ENCODE assay signal across 1 cellular context in the genomic region with DNA sequence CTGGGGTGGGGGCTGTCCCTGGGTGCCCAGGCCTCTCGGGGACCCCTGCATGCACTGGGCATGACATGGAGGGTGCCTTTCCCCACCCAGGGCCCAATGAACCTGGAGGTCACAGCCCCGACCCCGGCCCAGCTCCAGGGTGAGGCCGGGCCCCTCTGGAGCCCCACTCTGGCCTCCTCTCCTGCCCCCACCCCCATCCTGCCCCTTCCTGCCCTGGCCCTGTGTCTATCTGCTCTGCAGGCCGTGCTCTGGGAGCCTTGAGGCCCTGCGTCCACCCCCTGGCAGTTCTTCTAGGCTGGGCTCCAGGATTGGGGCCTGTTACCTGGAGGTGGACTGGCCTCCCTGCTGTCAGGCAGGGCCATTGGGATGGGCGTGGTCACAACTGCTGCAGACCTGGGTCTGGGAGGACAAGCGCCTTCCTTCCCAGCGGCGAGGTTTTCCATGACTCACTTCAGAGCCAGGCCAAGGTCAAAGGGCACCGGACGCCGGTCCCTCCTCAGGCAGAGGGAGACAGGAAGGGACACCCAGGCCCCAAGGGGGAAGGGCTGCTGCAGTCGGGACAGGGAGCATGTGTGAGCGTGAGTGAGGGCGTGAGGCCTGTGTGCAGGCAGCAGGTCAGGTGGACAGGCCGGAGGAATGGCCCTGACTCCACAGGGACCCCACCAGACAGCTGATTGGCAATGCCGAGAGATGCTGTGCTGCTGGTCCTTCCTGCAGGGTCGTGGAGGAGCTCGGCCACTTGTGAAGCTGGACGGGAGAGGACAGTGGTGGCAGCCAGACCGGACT.
A peak's percentile ranks its signal among the peaks of the same experiment; 100 is the strongest.
TF ChIP-seq lines count a peak whose summit lies in the region.

No MANE protein-coding gene starts in this region.

TF ChIP-seq in HepG2, 621 proteins besides CTCF, POLR2A, EP300 and RAD21 (continued from another document and continues in another):
- TF ChIP-seq ZNF781 (CRISPR knock-in tag; IDR thresholded peaks at IDR 0.05; ENCODE audit: borderline replicate concordance, not compliant biosample characterization) (peak; percentile 35), ZNF296 (CRISPR knock-in tag; conservative IDR thresholded peaks at IDR 0.05) (no peak; the same call in 1 of the 2 replicates), TSC22D2 (CRISPR knock-in tag; IDR thresholded peaks at IDR 0.05; ENCODE audit: borderline replicate concordance) (no peak), ZIK1 (CRISPR knock-in tag; IDR thresholded peaks at IDR 0.05; ENCODE audit: borderline replicate concordance, low read depth) (no peak; the same call in 1 of the 2 replicates), ZNF383 (CRISPR knock-in tag; IDR thresholded peaks at IDR 0.05; ENCODE audit: borderline replicate concordance) (no peak), RFX5 (IDR thresholded peaks at IDR 0.05; ENCODE audit: low read depth, low read length) (no peak), TEAD3 (CRISPR knock-in tag; optimal IDR thresholded peaks at IDR 0.05; ENCODE audit: borderline replicate concordance) (peak; percentile 66), ZC3H13 (CRISPR knock-in tag; IDR thresholded peaks at IDR 0.05) (peak; percentile 33; the same call in 1 of the 2 replicates), ZMYM3 (CRISPR knock-in tag; IDR thresholded peaks at IDR 0.05) (0 out of 2 replicates have a peak, but pooled peaks have one; percentile 25), ZNF570 (CRISPR knock-in tag; IDR thresholded peaks at IDR 0.05; ENCODE audit: borderline replicate concordance) (no peak), CENPT (CRISPR knock-in tag; IDR thresholded peaks at IDR 0.05; ENCODE audit: low read depth) (no peak), ERF (CRISPR knock-in tag; IDR thresholded peaks at IDR 0.05) (no peak), ZNF530 (CRISPR knock-in tag; IDR thresholded peaks at IDR 0.05; ENCODE audit: low read depth) (no peak), POLR2AphosphoS2 (IDR thresholded peaks at IDR 0.05; ENCODE audit: low read depth, low read length) (no peak), KLF13 (CRISPR knock-in tag; IDR thresholded peaks at IDR 0.05) (no peak), TAF15 (IDR thresholded peaks at IDR 0.05; ENCODE audit: low read depth, low read length, poor library complexity, severe bottlenecking) (peak; percentile 50), ZNF20 (CRISPR knock-in tag; IDR thresholded peaks at IDR 0.05) (no peak), ZFX (CRISPR knock-in tag; IDR thresholded peaks at IDR 0.05; ENCODE audit: low read depth) (peak; percentile 96), KLF16 (CRISPR knock-in tag; IDR thresholded peaks at IDR 0.05) (no peak; a peak in 1 of 4 replicates), POGZ (CRISPR knock-in tag; IDR thresholded peaks at IDR 0.05) (peak; percentile 62; the same call in 1 of the 2 replicates), ZNF619 (CRISPR knock-in tag; IDR thresholded peaks at IDR 0.05) (no peak), ZNF616 (CRISPR knock-in tag; IDR thresholded peaks at IDR 0.05; ENCODE audit: low read depth) (no peak), ESRRA (CRISPR knock-in tag; IDR thresholded peaks at IDR 0.05; ENCODE audit: low read depth) (peak; percentile 22; the same call in 1 of the 2 replicates)
- TF ChIP-seq, protein P1, sequence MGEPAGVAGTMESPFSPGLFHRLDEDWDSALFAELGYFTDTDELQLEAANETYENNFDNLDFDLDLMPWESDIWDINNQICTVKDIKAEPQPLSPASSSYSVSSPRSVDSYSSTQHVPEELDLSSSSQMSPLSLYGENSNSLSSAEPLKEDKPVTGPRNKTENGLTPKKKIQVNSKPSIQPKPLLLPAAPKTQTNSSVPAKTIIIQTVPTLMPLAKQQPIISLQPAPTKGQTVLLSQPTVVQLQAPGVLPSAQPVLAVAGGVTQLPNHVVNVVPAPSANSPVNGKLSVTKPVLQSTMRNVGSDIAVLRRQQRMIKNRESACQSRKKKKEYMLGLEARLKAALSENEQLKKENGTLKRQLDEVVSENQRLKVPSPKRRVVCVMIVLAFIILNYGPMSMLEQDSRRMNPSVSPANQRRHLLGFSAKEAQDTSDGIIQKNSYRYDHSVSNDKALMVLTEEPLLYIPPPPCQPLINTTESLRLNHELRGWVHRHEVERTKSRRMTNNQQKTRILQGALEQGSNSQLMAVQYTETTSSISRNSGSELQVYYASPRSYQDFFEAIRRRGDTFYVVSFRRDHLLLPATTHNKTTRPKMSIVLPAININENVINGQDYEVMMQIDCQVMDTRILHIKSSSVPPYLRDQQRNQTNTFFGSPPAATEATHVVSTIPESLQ (CRISPR knock-in tag; conservative IDR thresholded peaks at IDR 0.05), result no peak
- TF ChIP-seq, protein P2, sequence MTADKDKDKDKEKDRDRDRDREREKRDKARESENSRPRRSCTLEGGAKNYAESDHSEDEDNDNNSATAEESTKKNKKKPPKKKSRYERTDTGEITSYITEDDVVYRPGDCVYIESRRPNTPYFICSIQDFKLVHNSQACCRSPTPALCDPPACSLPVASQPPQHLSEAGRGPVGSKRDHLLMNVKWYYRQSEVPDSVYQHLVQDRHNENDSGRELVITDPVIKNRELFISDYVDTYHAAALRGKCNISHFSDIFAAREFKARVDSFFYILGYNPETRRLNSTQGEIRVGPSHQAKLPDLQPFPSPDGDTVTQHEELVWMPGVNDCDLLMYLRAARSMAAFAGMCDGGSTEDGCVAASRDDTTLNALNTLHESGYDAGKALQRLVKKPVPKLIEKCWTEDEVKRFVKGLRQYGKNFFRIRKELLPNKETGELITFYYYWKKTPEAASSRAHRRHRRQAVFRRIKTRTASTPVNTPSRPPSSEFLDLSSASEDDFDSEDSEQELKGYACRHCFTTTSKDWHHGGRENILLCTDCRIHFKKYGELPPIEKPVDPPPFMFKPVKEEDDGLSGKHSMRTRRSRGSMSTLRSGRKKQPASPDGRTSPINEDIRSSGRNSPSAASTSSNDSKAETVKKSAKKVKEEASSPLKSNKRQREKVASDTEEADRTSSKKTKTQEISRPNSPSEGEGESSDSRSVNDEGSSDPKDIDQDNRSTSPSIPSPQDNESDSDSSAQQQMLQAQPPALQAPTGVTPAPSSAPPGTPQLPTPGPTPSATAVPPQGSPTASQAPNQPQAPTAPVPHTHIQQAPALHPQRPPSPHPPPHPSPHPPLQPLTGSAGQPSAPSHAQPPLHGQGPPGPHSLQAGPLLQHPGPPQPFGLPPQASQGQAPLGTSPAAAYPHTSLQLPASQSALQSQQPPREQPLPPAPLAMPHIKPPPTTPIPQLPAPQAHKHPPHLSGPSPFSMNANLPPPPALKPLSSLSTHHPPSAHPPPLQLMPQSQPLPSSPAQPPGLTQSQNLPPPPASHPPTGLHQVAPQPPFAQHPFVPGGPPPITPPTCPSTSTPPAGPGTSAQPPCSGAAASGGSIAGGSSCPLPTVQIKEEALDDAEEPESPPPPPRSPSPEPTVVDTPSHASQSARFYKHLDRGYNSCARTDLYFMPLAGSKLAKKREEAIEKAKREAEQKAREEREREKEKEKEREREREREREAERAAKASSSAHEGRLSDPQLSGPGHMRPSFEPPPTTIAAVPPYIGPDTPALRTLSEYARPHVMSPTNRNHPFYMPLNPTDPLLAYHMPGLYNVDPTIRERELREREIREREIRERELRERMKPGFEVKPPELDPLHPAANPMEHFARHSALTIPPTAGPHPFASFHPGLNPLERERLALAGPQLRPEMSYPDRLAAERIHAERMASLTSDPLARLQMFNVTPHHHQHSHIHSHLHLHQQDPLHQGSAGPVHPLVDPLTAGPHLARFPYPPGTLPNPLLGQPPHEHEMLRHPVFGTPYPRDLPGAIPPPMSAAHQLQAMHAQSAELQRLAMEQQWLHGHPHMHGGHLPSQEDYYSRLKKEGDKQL (CRISPR knock-in tag; IDR thresholded peaks at IDR 0.05; ENCODE audit: low read depth), result no peak
- TF ChIP-seq, protein P3, sequence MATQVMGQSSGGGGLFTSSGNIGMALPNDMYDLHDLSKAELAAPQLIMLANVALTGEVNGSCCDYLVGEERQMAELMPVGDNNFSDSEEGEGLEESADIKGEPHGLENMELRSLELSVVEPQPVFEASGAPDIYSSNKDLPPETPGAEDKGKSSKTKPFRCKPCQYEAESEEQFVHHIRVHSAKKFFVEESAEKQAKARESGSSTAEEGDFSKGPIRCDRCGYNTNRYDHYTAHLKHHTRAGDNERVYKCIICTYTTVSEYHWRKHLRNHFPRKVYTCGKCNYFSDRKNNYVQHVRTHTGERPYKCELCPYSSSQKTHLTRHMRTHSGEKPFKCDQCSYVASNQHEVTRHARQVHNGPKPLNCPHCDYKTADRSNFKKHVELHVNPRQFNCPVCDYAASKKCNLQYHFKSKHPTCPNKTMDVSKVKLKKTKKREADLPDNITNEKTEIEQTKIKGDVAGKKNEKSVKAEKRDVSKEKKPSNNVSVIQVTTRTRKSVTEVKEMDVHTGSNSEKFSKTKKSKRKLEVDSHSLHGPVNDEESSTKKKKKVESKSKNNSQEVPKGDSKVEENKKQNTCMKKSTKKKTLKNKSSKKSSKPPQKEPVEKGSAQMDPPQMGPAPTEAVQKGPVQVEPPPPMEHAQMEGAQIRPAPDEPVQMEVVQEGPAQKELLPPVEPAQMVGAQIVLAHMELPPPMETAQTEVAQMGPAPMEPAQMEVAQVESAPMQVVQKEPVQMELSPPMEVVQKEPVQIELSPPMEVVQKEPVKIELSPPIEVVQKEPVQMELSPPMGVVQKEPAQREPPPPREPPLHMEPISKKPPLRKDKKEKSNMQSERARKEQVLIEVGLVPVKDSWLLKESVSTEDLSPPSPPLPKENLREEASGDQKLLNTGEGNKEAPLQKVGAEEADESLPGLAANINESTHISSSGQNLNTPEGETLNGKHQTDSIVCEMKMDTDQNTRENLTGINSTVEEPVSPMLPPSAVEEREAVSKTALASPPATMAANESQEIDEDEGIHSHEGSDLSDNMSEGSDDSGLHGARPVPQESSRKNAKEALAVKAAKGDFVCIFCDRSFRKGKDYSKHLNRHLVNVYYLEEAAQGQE (IDR thresholded peaks at IDR 0.05; ENCODE audit: borderline replicate concordance in 1 of 2, low read depth in 1 of 2, low read length in 2 of 2), result no peak
- TF ChIP-seq, protein P4, sequence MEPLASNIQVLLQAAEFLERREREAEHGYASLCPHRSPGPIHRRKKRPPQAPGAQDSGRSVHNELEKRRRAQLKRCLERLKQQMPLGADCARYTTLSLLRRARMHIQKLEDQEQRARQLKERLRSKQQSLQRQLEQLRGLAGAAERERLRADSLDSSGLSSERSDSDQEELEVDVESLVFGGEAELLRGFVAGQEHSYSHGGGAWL (CRISPR knock-in tag; IDR thresholded peaks at IDR 0.05), result no peak
- TF ChIP-seq, protein P5, sequence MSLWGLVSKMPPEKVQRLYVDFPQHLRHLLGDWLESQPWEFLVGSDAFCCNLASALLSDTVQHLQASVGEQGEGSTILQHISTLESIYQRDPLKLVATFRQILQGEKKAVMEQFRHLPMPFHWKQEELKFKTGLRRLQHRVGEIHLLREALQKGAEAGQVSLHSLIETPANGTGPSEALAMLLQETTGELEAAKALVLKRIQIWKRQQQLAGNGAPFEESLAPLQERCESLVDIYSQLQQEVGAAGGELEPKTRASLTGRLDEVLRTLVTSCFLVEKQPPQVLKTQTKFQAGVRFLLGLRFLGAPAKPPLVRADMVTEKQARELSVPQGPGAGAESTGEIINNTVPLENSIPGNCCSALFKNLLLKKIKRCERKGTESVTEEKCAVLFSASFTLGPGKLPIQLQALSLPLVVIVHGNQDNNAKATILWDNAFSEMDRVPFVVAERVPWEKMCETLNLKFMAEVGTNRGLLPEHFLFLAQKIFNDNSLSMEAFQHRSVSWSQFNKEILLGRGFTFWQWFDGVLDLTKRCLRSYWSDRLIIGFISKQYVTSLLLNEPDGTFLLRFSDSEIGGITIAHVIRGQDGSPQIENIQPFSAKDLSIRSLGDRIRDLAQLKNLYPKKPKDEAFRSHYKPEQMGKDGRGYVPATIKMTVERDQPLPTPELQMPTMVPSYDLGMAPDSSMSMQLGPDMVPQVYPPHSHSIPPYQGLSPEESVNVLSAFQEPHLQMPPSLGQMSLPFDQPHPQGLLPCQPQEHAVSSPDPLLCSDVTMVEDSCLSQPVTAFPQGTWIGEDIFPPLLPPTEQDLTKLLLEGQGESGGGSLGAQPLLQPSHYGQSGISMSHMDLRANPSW (CRISPR knock-in tag; IDR thresholded peaks at IDR 0.05; ENCODE audit: borderline replicate concordance), result no peak
- TF ChIP-seq, protein P6, sequence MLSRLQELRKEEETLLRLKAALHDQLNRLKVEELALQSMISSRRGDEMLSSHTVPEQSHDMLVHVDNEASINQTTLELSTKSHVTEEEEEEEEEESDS (CRISPR knock-in tag; IDR thresholded peaks at IDR 0.05; ENCODE audit: borderline replicate concordance), result no peak
- TF ChIP-seq, protein P7, sequence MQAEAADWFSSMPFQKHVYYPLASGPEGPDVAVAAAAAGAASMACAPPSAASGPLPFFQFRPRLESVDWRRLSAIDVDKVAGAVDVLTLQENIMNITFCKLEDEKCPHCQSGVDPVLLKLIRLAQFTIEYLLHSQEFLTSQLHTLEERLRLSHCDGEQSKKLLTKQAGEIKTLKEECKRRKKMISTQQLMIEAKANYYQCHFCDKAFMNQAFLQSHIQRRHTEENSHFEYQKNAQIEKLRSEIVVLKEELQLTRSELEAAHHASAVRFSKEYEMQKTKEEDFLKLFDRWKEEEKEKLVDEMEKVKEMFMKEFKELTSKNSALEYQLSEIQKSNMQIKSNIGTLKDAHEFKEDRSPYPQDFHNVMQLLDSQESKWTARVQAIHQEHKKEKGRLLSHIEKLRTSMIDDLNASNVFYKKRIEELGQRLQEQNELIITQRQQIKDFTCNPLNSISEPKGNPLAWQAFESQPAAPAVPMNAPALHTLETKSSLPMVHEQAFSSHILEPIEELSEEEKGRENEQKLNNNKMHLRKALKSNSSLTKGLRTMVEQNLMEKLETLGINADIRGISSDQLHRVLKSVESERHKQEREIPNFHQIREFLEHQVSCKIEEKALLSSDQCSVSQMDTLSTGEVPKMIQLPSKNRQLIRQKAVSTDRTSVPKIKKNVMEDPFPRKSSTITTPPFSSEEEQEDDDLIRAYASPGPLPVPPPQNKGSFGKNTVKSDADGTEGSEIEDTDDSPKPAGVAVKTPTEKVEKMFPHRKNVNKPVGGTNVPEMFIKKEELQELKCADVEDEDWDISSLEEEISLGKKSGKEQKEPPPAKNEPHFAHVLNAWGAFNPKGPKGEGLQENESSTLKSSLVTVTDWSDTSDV (CRISPR knock-in tag; IDR thresholded peaks at IDR 0.05), result no peak
- TF ChIP-seq, protein P8, sequence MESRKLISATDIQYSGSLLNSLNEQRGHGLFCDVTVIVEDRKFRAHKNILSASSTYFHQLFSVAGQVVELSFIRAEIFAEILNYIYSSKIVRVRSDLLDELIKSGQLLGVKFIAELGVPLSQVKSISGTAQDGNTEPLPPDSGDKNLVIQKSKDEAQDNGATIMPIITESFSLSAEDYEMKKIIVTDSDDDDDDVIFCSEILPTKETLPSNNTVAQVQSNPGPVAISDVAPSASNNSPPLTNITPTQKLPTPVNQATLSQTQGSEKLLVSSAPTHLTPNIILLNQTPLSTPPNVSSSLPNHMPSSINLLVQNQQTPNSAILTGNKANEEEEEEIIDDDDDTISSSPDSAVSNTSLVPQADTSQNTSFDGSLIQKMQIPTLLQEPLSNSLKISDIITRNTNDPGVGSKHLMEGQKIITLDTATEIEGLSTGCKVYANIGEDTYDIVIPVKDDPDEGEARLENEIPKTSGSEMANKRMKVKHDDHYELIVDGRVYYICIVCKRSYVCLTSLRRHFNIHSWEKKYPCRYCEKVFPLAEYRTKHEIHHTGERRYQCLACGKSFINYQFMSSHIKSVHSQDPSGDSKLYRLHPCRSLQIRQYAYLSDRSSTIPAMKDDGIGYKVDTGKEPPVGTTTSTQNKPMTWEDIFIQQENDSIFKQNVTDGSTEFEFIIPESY (CRISPR knock-in tag; IDR thresholded peaks at IDR 0.05), result peak; percentile 75
- TF ChIP-seq, protein P9, sequence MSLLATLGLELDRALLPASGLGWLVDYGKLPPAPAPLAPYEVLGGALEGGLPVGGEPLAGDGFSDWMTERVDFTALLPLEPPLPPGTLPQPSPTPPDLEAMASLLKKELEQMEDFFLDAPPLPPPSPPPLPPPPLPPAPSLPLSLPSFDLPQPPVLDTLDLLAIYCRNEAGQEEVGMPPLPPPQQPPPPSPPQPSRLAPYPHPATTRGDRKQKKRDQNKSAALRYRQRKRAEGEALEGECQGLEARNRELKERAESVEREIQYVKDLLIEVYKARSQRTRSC (CRISPR knock-in tag; IDR thresholded peaks at IDR 0.05; ENCODE audit: low read depth), result no peak
